In genomic region chr5:60944904-60945759, GRCh38 we compare ENCODE assay signal across 1 cellular context.
TF ChIP-seq lines count a peak whose summit lies in the region.

TSS of gene ERCC8 (minus strand) at chr5:60945070. CDS start at chr5:60945008, 62 bp downstream.
TSS of gene NDUFAF2 (plus strand) at chr5:60945205. CDS start at chr5:60945256, 51 bp downstream.

TF ChIP-seq in HEK293, 187 proteins besides CTCF, POLR2A, EP300 and RAD21 (continued from another document):
- no peak for TF ChIP-seq ZSCAN5A (tag by site-specific recombination; IDR thresholded peaks at IDR 0.05)
- TF ChIP-seq ZNF704 (tag by site-specific recombination; IDR thresholded peaks at IDR 0.05), result peak; percentile 71; the same call in 1 of the 2 replicates
- TF ChIP-seq KLF9 (tag by site-specific recombination; IDR thresholded peaks at IDR 0.05; ENCODE audit: low read depth), result peak; percentile 64; the same call in 1 of the 2 replicates
- 0 out of 2 replicates have a peak, but pooled peaks have one; percentile 44 for TF ChIP-seq PRDM10 (tag by site-specific recombination; IDR thresholded peaks at IDR 0.05)
- no peak for TF ChIP-seq ZNF785 (tag by site-specific recombination; IDR thresholded peaks at IDR 0.05)
- TF ChIP-seq ZNF18 (tag by site-specific recombination; IDR thresholded peaks at IDR 0.05), result no peak
- 0 out of 2 replicates have a peak, but pooled peaks have one; percentile 29 for TF ChIP-seq BCL11B (tag by site-specific recombination; IDR thresholded peaks at IDR 0.05; ENCODE audit: low read depth)
- TF ChIP-seq GLIS2 (tag by site-specific recombination; IDR thresholded peaks at IDR 0.05), result 0 out of 2 replicates have a peak, but pooled peaks have one; percentile 39
- no peak for TF ChIP-seq ZNF292 (tag by site-specific recombination; IDR thresholded peaks at IDR 0.05; ENCODE audit: borderline replicate concordance, low read depth)
- no peak for TF ChIP-seq ZNF658 (tag by site-specific recombination; IDR thresholded peaks at IDR 0.05)
- peak; percentile 81; the same call in 1 of the 2 replicates for TF ChIP-seq ZBTB20 (tag by site-specific recombination; IDR thresholded peaks at IDR 0.05)
- TF ChIP-seq SALL2 (tag by site-specific recombination; IDR thresholded peaks at IDR 0.05; ENCODE audit: borderline replicate concordance), result no peak
- peak; percentile 71; the same call in 1 of the 2 replicates for TF ChIP-seq ZNF121 (tag by site-specific recombination; IDR thresholded peaks at IDR 0.05)
- peak; percentile 65 for TF ChIP-seq HIC1 (tag by site-specific recombination; IDR thresholded peaks at IDR 0.05)
- 0 out of 2 replicates have a peak, but pooled peaks have one; percentile 15 for TF ChIP-seq ZSCAN30 (tag by site-specific recombination; IDR thresholded peaks at IDR 0.05)
- no peak for TF ChIP-seq ZNF530 (tag by site-specific recombination; IDR thresholded peaks at IDR 0.05; ENCODE audit: low read depth)
